In the genomic region with DNA sequence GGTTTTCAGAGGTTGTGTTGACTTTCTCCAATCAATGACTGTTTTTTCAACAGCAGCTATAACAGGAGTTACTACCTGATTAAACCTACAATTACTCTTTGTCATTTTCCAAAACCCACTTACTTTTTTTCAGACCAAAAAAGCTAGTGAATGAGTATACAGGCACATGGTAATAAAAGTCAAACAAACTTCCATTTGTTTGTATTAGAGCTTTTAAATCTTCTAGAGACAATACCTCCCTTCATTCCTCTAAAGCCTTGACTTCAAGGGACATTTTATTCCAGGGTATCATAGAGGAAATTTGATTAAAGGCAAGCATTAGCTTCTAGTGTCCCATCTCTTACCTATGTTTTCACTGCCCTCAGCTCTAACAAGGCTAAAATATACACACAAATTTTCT, we compare ENCODE assay signal across 21 cellular contexts. TPM values are rescaled to one million over a fixed set of nuclear protein-coding genes. Genes with fewer than 3 reads are reported as not detected.
"Had no signal": no experiment of that assay in that cellular context is flagged by ENCODE, and none has a peak within 500 bp of the region (broad histone marks: within the 10 kb centered on the region; RNA-seq: fewer than 3 reads in every experiment).

No MANE protein-coding gene starts in this region.

- DNase-seq: activated CD4-positive, CD25-positive, alpha-beta regulatory T cell treated with anti-CD3 and anti-CD28 coated beads, Interleukin-2, amount 50 U/mL, for 72 hours; activated CD8-positive, alpha-beta memory T cell treated with anti-CD3 and anti-CD28 coated beads for 24 hours; activated CD8-positive, alpha-beta memory T cell treated with anti-CD3 and anti-CD28 coated beads, Interleukin-2, amount 50 U/mL, for 48 hours; activated effector memory CD4-positive, alpha-beta T cell treated with anti-CD3 and anti-CD28 coated beads, Interleukin-2, amount 50 U/mL, for 16 hours; activated naive CD4-positive, alpha-beta T cell treated with anti-CD3 and anti-CD28 coated beads, Interleukin-2, amount 50 U/mL, for 16 hours; activated T-cell treated with anti-CD3 and anti-CD28 coated beads, Interleukin-2, amount 50 U/mL, for 48 hours; aorta; colonic mucosa; heart left ventricle; left lung; naive thymus-derived CD8-positive, alpha-beta T cell; stimulated activated CD4-positive, alpha-beta T cell treated with anti-CD3 and anti-CD28 coated beads, Interleukin-2, amount 100 ng/mL, for 48 hours; upper lobe of right lung had no signal

- ATAC-seq: heart left ventricle; left lung; naive thymus-derived CD8-positive, alpha-beta T cell; upper lobe of right lung had no signal

- FAIRE-seq: frontal cortex had no signal

- H3K27me3 ChIP-seq: colonic mucosa, heart left ventricle, left lung, right atrium auricular region, upper lobe of right lung had no signal

- H3K27ac ChIP-seq: colonic mucosa, left lung, right atrium auricular region, upper lobe of right lung had no signal

- H3K4me3 Mint-ChIP-seq: central memory CD8-positive, alpha-beta T cell had no signal

- H3K27me3 Mint-ChIP-seq: central memory CD8-positive, alpha-beta T cell had no signal

- H3K9me3 Mint-ChIP-seq: central memory CD8-positive, alpha-beta T cell had no signal

- H3K4me3 ChIP-seq: colonic mucosa, heart left ventricle, left lung, right atrium auricular region, upper lobe of right lung had no signal

- H3K4me1 ChIP-seq: colonic mucosa, left lung, right atrium auricular region had no signal

- H3K27ac Mint-ChIP-seq: T-helper 1 cell treated with Interleukin-12 subunit alpha and Interleukin-12 subunit beta and Interleukin-4 antibody, amounts not matched to agents 30 μg/mL and 1 μg/mL, for 36 hours had no signal

- H3K9me3 ChIP-seq: colonic mucosa had no signal

- H3K36me3 ChIP-seq: colonic mucosa, heart left ventricle, left lung, right atrium auricular region, upper lobe of right lung had no signal

RNA-seq across cellular contexts. Expression of gene IL22RA2, which starts 52.7 kb away (rescaled TPM):
- total RNA-seq: aorta; epithelial cell of proximal tubule; frontal cortex; kidney epithelial cell; left lung; mucosa of gallbladder; naive thymus-derived CD8-positive, alpha-beta T cell; posterior vena cava; right atrium auricular region; upper lobe of right lung had no signal
- polyA plus RNA-seq: aorta; naive thymus-derived CD8-positive, alpha-beta T cell had no signal
